8 cellular contexts compared by ENCODE assay signal in genomic region chr6:5004373-5005037, GRCh38. TPM values are rescaled to one million over a fixed set of nuclear protein-coding genes. Genes with fewer than 3 reads are reported as not detected.
DNase-seq lines count a peak whose midpoint lies in the region; ATAC-seq and TF ChIP-seq lines count a peak whose summit lies in the region.

No MANE protein-coding gene starts in this region.

- peaks cover 16% of the 10 kb centered on the region for H3K4me1 ChIP-seq in Karpas-422 (ENCODE audit: low read length)

- H2AFZ ChIP-seq in Karpas-422 (ENCODE audit: low read length), result peak overlapping the region; percentile 76

- no peaks in the 10 kb centered on the region for H4K20me1 ChIP-seq in Karpas-422 (ENCODE audit: insufficient read depth, low read depth, low read length)

- peak overlapping the region; percentile 91 for H3K4me3 Mint-ChIP-seq in Calu3 (ENCODE audit: low read depth, unreplicated experiment)
- H3K4me3 Mint-ChIP-seq in central memory CD8-positive, alpha-beta T cell, result peak overlapping the region; percentile 85
- peak overlapping the region; percentile 90 for H3K4me3 Mint-ChIP-seq in natural killer cell treated with Interleukin-12 subunit alpha and Interleukin-12 subunit beta and Interleukin-15 and Interleukin-18, amount 100 ng/mL, for 72 hours

- H3K4me2 ChIP-seq in Karpas-422 (ENCODE audit: low read depth, low read length, poor library complexity, severe bottlenecking), result peak overlapping the region; percentile 76

- no peak for DNase-seq in Calu3
- no peak for DNase-seq in Karpas-422
- no peak for DNase-seq in central memory CD8-positive, alpha-beta T cell (ENCODE audit: low spot score in 2 of 2)
- no peak for DNase-seq in natural killer cell treated with Interleukin-12 subunit alpha and Interleukin-12 subunit beta and Interleukin-15 and Interleukin-18, amount 100 ng/mL, for 72 hours (ENCODE audit: low spot score)
- DNase-seq in GM10248 (ENCODE audit: extremely low spot score), result no peak
- no peak for DNase-seq in NK-92 treated with Interleukin-12 subunit alpha and Interleukin-12 subunit beta, amount 100 ng/mL, for 24 hours (lab: John Stamatoyannopoulos, UW)

- peak overlapping the region; percentile 50 for H3K27ac Mint-ChIP-seq in Calu3 (ENCODE audit: unreplicated experiment)
- peak overlapping the region; percentile 82 for H3K27ac Mint-ChIP-seq in central memory CD8-positive, alpha-beta T cell (ENCODE audit: low read depth)
- H3K27ac Mint-ChIP-seq in natural killer cell treated with Interleukin-12 subunit alpha and Interleukin-12 subunit beta and Interleukin-15 and Interleukin-18, amount 100 ng/mL, for 72 hours, result peak overlapping the region; percentile 83 to 85

- CTCF ChIA-PET in Calu3 (lab: Charles Lee), result no interaction called here
- CTCF ChIA-PET in GM10248 (lab: Yijun Ruan, JAX), result interaction anchor here (0.7 to 3.8 kb wide), 8 partner anchors 10 to 439 kb away, joined by 3 to 19 read pairs (median 3); no protein-coding TSS in a partner anchor

- peak overlapping the region; percentile 74 for H3K9ac ChIP-seq in Karpas-422 (ENCODE audit: low read length)

- peak overlapping the region; percentile 76 for H3K4me3 ChIP-seq in Karpas-422 (ENCODE audit: low read length)

- peaks cover 5% of the 10 kb centered on the region; the same call in 1 of the 2 replicates for H3K36me3 ChIP-seq in Karpas-422 (ENCODE audit: insufficient read depth, low read length)

- H3K36me3 Mint-ChIP-seq in Calu3 (ENCODE audit: insufficient read depth, unreplicated experiment), result peaks cover 13% of the 10 kb centered on the region
- H3K36me3 Mint-ChIP-seq in central memory CD8-positive, alpha-beta T cell (ENCODE audit: insufficient read depth), result peaks cover 8% of the 10 kb centered on the region
- H3K36me3 Mint-ChIP-seq in natural killer cell treated with Interleukin-12 subunit alpha and Interleukin-12 subunit beta and Interleukin-15 and Interleukin-18, amount 100 ng/mL, for 72 hours, result no peaks in the 10 kb centered on the region

- H3K9me3 ChIP-seq in Karpas-422 (ENCODE audit: low read length), result no peaks in the 10 kb centered on the region

- intact Hi-C loops in Calu3 (cut with micrococcal nuclease; ENCODE audit: unreplicated experiment), result no loop called here

- no peaks in the 10 kb centered on the region for H3K27me3 Mint-ChIP-seq in Calu3 (ENCODE audit: unreplicated experiment)
- H3K27me3 Mint-ChIP-seq in central memory CD8-positive, alpha-beta T cell, result no peaks in the 10 kb centered on the region
- no peaks in the 10 kb centered on the region for H3K27me3 Mint-ChIP-seq in natural killer cell treated with Interleukin-12 subunit alpha and Interleukin-12 subunit beta and Interleukin-15 and Interleukin-18, amount 100 ng/mL, for 72 hours

- no peaks in the 10 kb centered on the region for H3K4me1 Mint-ChIP-seq in Calu3 (ENCODE audit: low read depth, unreplicated experiment)
- peaks cover 8% of the 10 kb centered on the region for H3K4me1 Mint-ChIP-seq in central memory CD8-positive, alpha-beta T cell
- no peaks in the 10 kb centered on the region for H3K4me1 Mint-ChIP-seq in natural killer cell treated with Interleukin-12 subunit alpha and Interleukin-12 subunit beta and Interleukin-15 and Interleukin-18, amount 100 ng/mL, for 72 hours (ENCODE audit: low read depth in 2 of 2)

- TF ChIP-seq CTCF in Calu3 (IDR thresholded peaks at IDR 0.05; ENCODE audit: unreplicated experiment) (no peak), GM10248 (IDR thresholded peaks at IDR 0.05; ENCODE audit: control extremely low read depth, extremely low read depth, low read depth, missing control alignments) (no peak)

- ATAC-seq in central memory CD8-positive, alpha-beta T cell (replicated peaks; ENCODE audit: extremely low read depth, poor library complexity, severe bottlenecking), result no peak
- no peak for ATAC-seq in natural killer cell treated with Interleukin-12 subunit alpha and Interleukin-12 subunit beta and Interleukin-15 and Interleukin-18, amount 100 ng/mL, for 72 hours
- ATAC-seq in GM19351 (IDR thresholded peaks at IDR 0.05; ENCODE audit: unreplicated experiment) (no peak), GM18909 (IDR thresholded peaks at IDR 0.05; ENCODE audit: poor library complexity, unreplicated experiment) (no peak)

- POLR2A ChIA-PET in GM10248 (lab: Yijun Ruan, JAX), result no interaction called here

- peaks cover 6% of the 10 kb centered on the region for H3K79me2 ChIP-seq in Karpas-422 (ENCODE audit: low read length)

- BruUV-seq in Calu3 (replicated peaks; lab: Mats Ljungman, UMichigan), result no TSS peak

- H3K9me3 Mint-ChIP-seq in Calu3 (ENCODE audit: low read depth, unreplicated experiment), result no peaks in the 10 kb centered on the region
- no peaks in the 10 kb centered on the region for H3K9me3 Mint-ChIP-seq in central memory CD8-positive, alpha-beta T cell
- no peaks in the 10 kb centered on the region for H3K9me3 Mint-ChIP-seq in natural killer cell treated with Interleukin-12 subunit alpha and Interleukin-12 subunit beta and Interleukin-15 and Interleukin-18, amount 100 ng/mL, for 72 hours

- no peak overlapping the region for H3K27ac ChIP-seq in Karpas-422 (ENCODE audit: low read length)

- H3K9me2 ChIP-seq in Karpas-422 (replicated peaks; ENCODE audit: insufficient read depth, low read length), result no peaks in the 10 kb centered on the region

- no peaks in the 10 kb centered on the region for H3K27me3 ChIP-seq in Karpas-422 (ENCODE audit: low read length)

RNA-seq across cellular contexts. Expression of gene RPP40, which starts 0.7 kb away (rescaled TPM):
- 7.4 and 11.1 TPM in 2 replicates for total RNA-seq in Calu3 (2022)
- 11.4 and 30.3 TPM in 2 replicates for total RNA-seq in Karpas-422 (2014; rRNA removed; shearing (Covaris generic); ENCODE audit: low replicate concordance)
- total RNA-seq in natural killer cell treated with Interleukin-12 subunit alpha and Interleukin-12 subunit beta and Interleukin-15 and Interleukin-18, amount 100 ng/mL, for 72 hours, result 1 to 10 TPM; 7.3 to 9.1 TPM
